17 cellular contexts compared by ENCODE assay signal in genomic region chr17:80834896-80835281, GRCh38.
DNase-seq lines count a peak whose midpoint lies in the region; ATAC-seq, FAIRE-seq and TF ChIP-seq lines count a peak whose summit lies in the region.
"Had no signal": no experiment of that assay in that cellular context is flagged by ENCODE, and none has a peak within 500 bp of the region (broad histone marks: within the 10 kb centered on the region; RNA-seq: fewer than 3 reads in every experiment).

No MANE protein-coding gene starts in this region.

- peak; percentile 32 for FAIRE-seq in D721Med (lab: Jason Lieb, UNC)
- FAIRE-seq: islet of Langerhans, K562 had no signal

- no peak for ATAC-seq in natural killer cell treated with Interleukin-12 subunit alpha and Interleukin-12 subunit beta and Interleukin-15 and Interleukin-18, amount 100 ng/mL, for 72 hours
- ATAC-seq in GM19455 (IDR thresholded peaks at IDR 0.05; ENCODE audit: unreplicated experiment): no peak
- ATAC-seq: HCT116, K562 had no signal

- no TSS peak for BruUV-seq in A673 (replicated peaks; lab: Mats Ljungman, UMichigan)

- H3K27me3 Mint-ChIP-seq in natural killer cell treated with Interleukin-12 subunit alpha and Interleukin-12 subunit beta and Interleukin-15 and Interleukin-18, amount 100 ng/mL, for 72 hours: no peaks in the 10 kb centered on the region

- CTCF ChIA-PET in A673 (lab: Charles Lee): no interaction called here

- H3K4me1 ChIP-seq in A673 (ENCODE audit: insufficient read depth, low read length, poor library complexity, severe bottlenecking) (peaks cover 29% of the 10 kb centered on the region), adipocyte (ENCODE audit: control insufficient read depth, insufficient read depth, low read length) (peaks cover 25% of the 10 kb centered on the region)

- no peaks in the 10 kb centered on the region for H3K9me3 ChIP-seq in A673 (ENCODE audit: low read depth, low read length, poor library complexity, severe bottlenecking)
- H3K9me3 ChIP-seq in adipocyte (ENCODE audit: control insufficient read depth, low read length): no peaks in the 10 kb centered on the region
- H3K9me3 ChIP-seq: BLaER1 treated with 17β-estradiol and CSF1 and Interleukin-3, amounts not matched to agents 10 nM and 100 nM; testis had no signal

- H3K36me3 ChIP-seq in A673 (ENCODE audit: insufficient read depth, low read length, poor library complexity, severe bottlenecking) (no peaks in the 10 kb centered on the region), adipocyte (ENCODE audit: control insufficient read depth, insufficient read depth, low read length, severe bottlenecking) (peaks cover 4% of the 10 kb centered on the region)

- peaks cover 27 to 44% of the 10 kb centered on the region in 2 donors for H3K4me1 Mint-ChIP-seq in natural killer cell treated with Interleukin-12 subunit alpha and Interleukin-12 subunit beta and Interleukin-15 and Interleukin-18, amount 100 ng/mL, for 72 hours (ENCODE audit: low read depth in 2 of 2)

- DNase-seq in A673 (ENCODE audit: low spot score) (no peak), D721Med (ENCODE audit: insufficient read length, low spot score) (peak; percentile 65), adipocyte (ENCODE audit: low read depth) (no peak), NOMO-1 treated with dmso at 0.1 percent for 144 hours (lab: John Stamatoyannopoulos, UW; ENCODE audit: unreplicated experiment) (no peak), dermis blood vessel endothelial cell (no peak)
- no peak for DNase-seq in natural killer cell treated with Interleukin-12 subunit alpha and Interleukin-12 subunit beta and Interleukin-15 and Interleukin-18, amount 100 ng/mL, for 72 hours (ENCODE audit: low spot score)
- no peak for DNase-seq in activated effector memory CD4-positive, alpha-beta T cell treated with Interleukin-2 at 50 U/mL for 16 hours
- DNase-seq: central memory CD4-positive, alpha-beta T cell; NCI-H1105; NCI-H2227 treated with DMSO at 0.1 percent for 48 hours; stimulated activated CD4-positive, alpha-beta T cell treated with anti-CD3 and anti-CD28 coated beads, Interleukin-12 subunit alpha, Interleukin-12 subunit beta, amount 100 ng/mL, for 4 hours had no signal

- TF ChIP-seq CTCF in A673 (conservative IDR thresholded peaks at IDR 0.05; ENCODE audit: low read depth, low read length) (no peak), D721Med (IDR thresholded peaks at IDR 0.05; ENCODE audit: insufficient read depth, missing control alignments) (no peak)

- H3K4me3 ChIP-seq in A673 (ENCODE audit: low read depth, low read length, poor library complexity, severe bottlenecking): no peak overlapping the region
- H3K4me3 ChIP-seq in adipocyte (ENCODE audit: low read length): peak overlapping the region; percentile 82
- H3K4me3 ChIP-seq: BLaER1 treated with 17β-estradiol and CSF1 and Interleukin-3, amounts not matched to agents 10 nM and 100 nM; K562; testis had no signal

- POLR2A ChIA-PET in A673 (lab: Charles Lee; ENCODE audit: low non-redundant PET): no interaction called here

- H3K36me3 Mint-ChIP-seq in natural killer cell treated with Interleukin-12 subunit alpha and Interleukin-12 subunit beta and Interleukin-15 and Interleukin-18, amount 100 ng/mL, for 72 hours: no peaks in the 10 kb centered on the region

- peak overlapping the region; percentile 61 for H3K27ac Mint-ChIP-seq in natural killer cell treated with Interleukin-12 subunit alpha and Interleukin-12 subunit beta and Interleukin-15 and Interleukin-18, amount 100 ng/mL, for 72 hours

- peak overlapping the region; percentile 86 for H3K9ac ChIP-seq in adipocyte (ENCODE audit: low read length)
- H3K9ac ChIP-seq: BLaER1 treated with 17β-estradiol and CSF1 and Interleukin-3, amounts not matched to agents 10 nM and 100 nM had no signal

- H3K27ac ChIP-seq in A673 (ENCODE audit: low read depth, low read length, poor library complexity, severe bottlenecking): peak overlapping the region; percentile 83
- H3K27ac ChIP-seq: BLaER1 treated with 17β-estradiol and CSF1 and Interleukin-3, amounts not matched to agents 10 nM and 100 nM had no signal

- no peaks in the 10 kb centered on the region for H3K9me3 Mint-ChIP-seq in natural killer cell treated with Interleukin-12 subunit alpha and Interleukin-12 subunit beta and Interleukin-15 and Interleukin-18, amount 100 ng/mL, for 72 hours

- H3K4me3 Mint-ChIP-seq in natural killer cell treated with Interleukin-12 subunit alpha and Interleukin-12 subunit beta and Interleukin-15 and Interleukin-18, amount 100 ng/mL, for 72 hours: no peak overlapping the region

- H3K27me3 ChIP-seq in A673 (replicated peaks; ENCODE audit: insufficient read depth, low read depth, low read length, poor library complexity): no peaks in the 10 kb centered on the region
- H3K27me3 ChIP-seq in adipocyte (replicated peaks; ENCODE audit: control insufficient read depth, insufficient read depth, low read length): no peaks in the 10 kb centered on the region
- H3K27me3 ChIP-seq: testis had no signal

- intact Hi-C loops in A673 (cut with micrococcal nuclease; ENCODE audit: unreplicated experiment): no loop called here
